ENCODE assay signal across 9 cellular contexts in genomic region chr10:79196470-79197461, GRCh38.
A peak's percentile ranks its signal among the peaks of the same experiment; 100 is the strongest.
DNase-seq lines count a peak whose midpoint lies in the region; ATAC-seq lines count a peak whose summit lies in the region.
"Had no signal": no experiment of that assay in that cellular context is flagged by ENCODE, and none has a peak within 500 bp of the region (broad histone marks: within the 10 kb centered on the region; RNA-seq: fewer than 3 reads in every experiment).

No MANE protein-coding gene starts in this region.

- peaks cover 1% of the 10 kb centered on the region; the same call in 1 of the 2 replicates for H3K36me3 ChIP-seq in H7 (replicated peaks; ENCODE audit: control insufficient read depth, insufficient read depth, low read length)
- H3K36me3 ChIP-seq in endocrine pancreas (ENCODE audit: control insufficient read depth, insufficient read depth, low read length) = no peaks in the 10 kb centered on the region

- DNase-seq in COLO668 (lab: John Stamatoyannopoulos, UW; ENCODE audit: unreplicated experiment) (peak; percentile 74), H7 (peak; percentile 95), NCI-H510A treated with DMSO at 0.1 percent for 48 hours (lab: John Stamatoyannopoulos, UW) (peak; percentile 53), naive B cell (peak; percentile 58)
- peak; percentile 51 to 59 for DNase-seq in activated CD8-positive, alpha-beta memory T cell treated with anti-CD3 and anti-CD28 coated beads for 4 hours (ENCODE audit: low read depth in 2 of 2)
- DNase-seq in stimulated activated CD8-positive, alpha-beta memory T cell treated with anti-CD3 and anti-CD28 coated beads, Interleukin-7, amount 100 ng/mL, for 48 hours (ENCODE audit: extremely low read depth in 1 of 2, low read depth in 1 of 2) = peak; percentile 45 to 47

- no peak overlapping the region for H3K4me3 Mint-ChIP-seq in naive B cell

- peak overlapping the region in 1 of 6 donors; percentile 49 for H3K27ac Mint-ChIP-seq in naive B cell

- ATAC-seq in naive B cell (ENCODE audit: low read depth in 2 of 2) = peak; percentile 41 to 57
- no peak for ATAC-seq in HG03442 (IDR thresholded peaks at IDR 0.05; ENCODE audit: unreplicated experiment)

- peaks cover 0 to 21% (median 14%) of the 10 kb centered on the region in 3 donors for H3K27me3 Mint-ChIP-seq in naive B cell

- no peaks in the 10 kb centered on the region for H3K9me3 ChIP-seq in endocrine pancreas (ENCODE audit: control insufficient read depth, low read length)

- H3K4me3 ChIP-seq in H7 (ENCODE audit: insufficient read depth, low read depth, low read length) (no peak overlapping the region), endocrine pancreas (ENCODE audit: control insufficient read depth, insufficient read depth, low read length) (no peak overlapping the region)
- H3K4me3 ChIP-seq: SK-N-MC had no signal

- H3K27me3 ChIP-seq in H7 (ENCODE audit: control insufficient read depth, insufficient read depth, low read length) (no peaks in the 10 kb centered on the region), endocrine pancreas (ENCODE audit: control insufficient read depth, insufficient read depth, low read length) (no peaks in the 10 kb centered on the region)

- H3K4me1 Mint-ChIP-seq in naive B cell = peaks cover 7 to 12% (median 12%) of the 10 kb centered on the region in 3 donors

- no peaks in the 10 kb centered on the region for H3K4me1 ChIP-seq in endocrine pancreas (ENCODE audit: control insufficient read depth, insufficient read depth, low read length)

- peaks cover 0 to 4% of the 10 kb centered on the region in 2 donors for H3K36me3 Mint-ChIP-seq in naive B cell

- H3K9ac ChIP-seq in endocrine pancreas (ENCODE audit: control insufficient read depth, insufficient read depth, low read length) = peak overlapping the region; percentile 2

- H3K9me3 Mint-ChIP-seq in naive B cell = peaks cover 0 to 5% (median 2%) of the 10 kb centered on the region in 7 donors
